ENCODE assay signal across 1 cellular context in genomic region chr4:182219400-182219799, GRCh38.
TF ChIP-seq lines count a peak whose summit lies in the region.

No MANE protein-coding gene starts in this region.

TF ChIP-seq in HCT116, 20 proteins besides CTCF, POLR2A, EP300 and RAD21 (continued from another document):
- TF ChIP-seq, protein P1, sequence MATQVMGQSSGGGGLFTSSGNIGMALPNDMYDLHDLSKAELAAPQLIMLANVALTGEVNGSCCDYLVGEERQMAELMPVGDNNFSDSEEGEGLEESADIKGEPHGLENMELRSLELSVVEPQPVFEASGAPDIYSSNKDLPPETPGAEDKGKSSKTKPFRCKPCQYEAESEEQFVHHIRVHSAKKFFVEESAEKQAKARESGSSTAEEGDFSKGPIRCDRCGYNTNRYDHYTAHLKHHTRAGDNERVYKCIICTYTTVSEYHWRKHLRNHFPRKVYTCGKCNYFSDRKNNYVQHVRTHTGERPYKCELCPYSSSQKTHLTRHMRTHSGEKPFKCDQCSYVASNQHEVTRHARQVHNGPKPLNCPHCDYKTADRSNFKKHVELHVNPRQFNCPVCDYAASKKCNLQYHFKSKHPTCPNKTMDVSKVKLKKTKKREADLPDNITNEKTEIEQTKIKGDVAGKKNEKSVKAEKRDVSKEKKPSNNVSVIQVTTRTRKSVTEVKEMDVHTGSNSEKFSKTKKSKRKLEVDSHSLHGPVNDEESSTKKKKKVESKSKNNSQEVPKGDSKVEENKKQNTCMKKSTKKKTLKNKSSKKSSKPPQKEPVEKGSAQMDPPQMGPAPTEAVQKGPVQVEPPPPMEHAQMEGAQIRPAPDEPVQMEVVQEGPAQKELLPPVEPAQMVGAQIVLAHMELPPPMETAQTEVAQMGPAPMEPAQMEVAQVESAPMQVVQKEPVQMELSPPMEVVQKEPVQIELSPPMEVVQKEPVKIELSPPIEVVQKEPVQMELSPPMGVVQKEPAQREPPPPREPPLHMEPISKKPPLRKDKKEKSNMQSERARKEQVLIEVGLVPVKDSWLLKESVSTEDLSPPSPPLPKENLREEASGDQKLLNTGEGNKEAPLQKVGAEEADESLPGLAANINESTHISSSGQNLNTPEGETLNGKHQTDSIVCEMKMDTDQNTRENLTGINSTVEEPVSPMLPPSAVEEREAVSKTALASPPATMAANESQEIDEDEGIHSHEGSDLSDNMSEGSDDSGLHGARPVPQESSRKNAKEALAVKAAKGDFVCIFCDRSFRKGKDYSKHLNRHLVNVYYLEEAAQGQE (IDR thresholded peaks at IDR 0.05; ENCODE audit: low read depth) = no peak
